Comparison of ENCODE assay signal across 1 cellular context in the genomic region with DNA sequence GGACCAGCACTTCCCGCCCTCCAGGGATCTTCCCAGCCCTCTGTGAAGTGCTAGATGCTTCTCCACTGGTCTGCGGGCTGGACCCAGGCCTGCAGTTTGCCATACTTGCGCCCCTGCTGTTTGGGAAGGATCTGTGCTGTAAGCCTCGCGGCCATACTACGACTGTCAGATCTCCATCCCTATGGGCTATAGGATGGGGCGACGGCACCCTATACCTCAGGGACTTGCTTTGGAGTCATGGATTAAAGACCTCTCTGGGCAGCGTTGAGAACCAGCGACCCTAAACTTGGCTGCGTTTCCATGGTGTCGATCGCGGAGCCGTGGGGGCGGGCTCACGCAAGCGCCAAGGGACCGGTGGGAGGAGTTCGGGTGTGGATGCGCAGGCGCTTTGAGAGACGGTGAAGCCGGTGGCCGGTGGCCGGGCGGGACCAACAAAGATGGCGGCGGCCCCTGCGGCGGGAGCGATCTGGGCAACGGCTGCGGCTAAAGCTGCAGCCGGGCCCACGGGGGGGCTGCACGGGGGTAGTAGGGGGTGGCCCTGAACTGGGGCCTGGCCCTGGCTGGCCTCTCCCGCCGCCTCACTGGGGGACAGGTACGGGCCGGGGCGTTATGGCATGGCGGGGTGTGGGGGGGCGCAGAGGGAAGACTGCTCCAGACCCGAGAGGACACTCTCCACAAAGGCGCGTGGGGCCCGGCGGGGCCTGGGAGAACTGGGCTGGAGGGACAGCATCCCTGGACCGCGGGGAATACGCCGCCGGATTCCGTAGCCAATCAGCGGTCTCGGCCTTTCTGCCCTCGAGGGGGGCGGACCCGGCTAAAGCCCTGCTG.
A peak's percentile ranks its signal among the peaks of the same experiment; 100 is the strongest.
TF ChIP-seq lines count a peak whose summit lies in the region.

A gene with protein sequence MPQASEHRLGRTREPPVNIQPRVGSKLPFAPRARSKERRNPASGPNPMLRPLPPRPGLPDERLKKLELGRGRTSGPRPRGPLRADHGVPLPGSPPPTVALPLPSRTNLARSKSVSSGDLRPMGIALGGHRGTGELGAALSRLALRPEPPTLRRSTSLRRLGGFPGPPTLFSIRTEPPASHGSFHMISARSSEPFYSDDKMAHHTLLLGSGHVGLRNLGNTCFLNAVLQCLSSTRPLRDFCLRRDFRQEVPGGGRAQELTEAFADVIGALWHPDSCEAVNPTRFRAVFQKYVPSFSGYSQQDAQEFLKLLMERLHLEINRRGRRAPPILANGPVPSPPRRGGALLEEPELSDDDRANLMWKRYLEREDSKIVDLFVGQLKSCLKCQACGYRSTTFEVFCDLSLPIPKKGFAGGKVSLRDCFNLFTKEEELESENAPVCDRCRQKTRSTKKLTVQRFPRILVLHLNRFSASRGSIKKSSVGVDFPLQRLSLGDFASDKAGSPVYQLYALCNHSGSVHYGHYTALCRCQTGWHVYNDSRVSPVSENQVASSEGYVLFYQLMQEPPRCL (plus strand): TSS at position 414 of the 828 bp plus-strand sequence. CDS start 1,141 bp downstream, outside the sequence.

TF ChIP-seq in HepG2, 621 proteins besides CTCF, POLR2A, EP300 and RAD21 (continued from another document and continues in another):
- TF ChIP-seq KLF16 (CRISPR knock-in tag; IDR thresholded peaks at IDR 0.05) (peak in 1 of 2 experiments; percentile 58; a peak in 1 of 4 replicates), CEBPB (IDR thresholded peaks at IDR 0.05; ENCODE audit: borderline replicate concordance, low read depth, low read length) (no peak), FIP1L1 (IDR thresholded peaks at IDR 0.05; ENCODE audit: borderline replicate concordance, insufficient read depth, low read depth, low read length) (no peak), ZNF780A (CRISPR knock-in tag; IDR thresholded peaks at IDR 0.05) (no peak), RERE (CRISPR knock-in tag; IDR thresholded peaks at IDR 0.05; ENCODE audit: low read depth) (no peak), ZSCAN25 (CRISPR knock-in tag; IDR thresholded peaks at IDR 0.05) (peak; percentile 37; the same call in 1 of the 2 replicates), FOSL1 (CRISPR knock-in tag; IDR thresholded peaks at IDR 0.05; ENCODE audit: borderline replicate concordance) (no peak), SNRNP70 (IDR thresholded peaks at IDR 0.05; ENCODE audit: low read depth, low read length) (no peak), PBX2 (CRISPR knock-in tag; IDR thresholded peaks at IDR 0.05) (no peak), BORCS8-MEF2B (CRISPR knock-in tag; IDR thresholded peaks at IDR 0.05) (0 out of 2 replicates have a peak, but pooled peaks have one; percentile 12), NPAS2 (CRISPR knock-in tag; IDR thresholded peaks at IDR 0.05; ENCODE audit: borderline replicate concordance) (no peak), SMAD1 (CRISPR knock-in tag; IDR thresholded peaks at IDR 0.05; ENCODE audit: borderline replicate concordance, low read depth) (no peak), EEA1 (CRISPR knock-in tag; IDR thresholded peaks at IDR 0.05; ENCODE audit: borderline replicate concordance) (no peak), ZNF451 (CRISPR knock-in tag; IDR thresholded peaks at IDR 0.05) (no peak), ZNF562 (CRISPR knock-in tag; IDR thresholded peaks at IDR 0.05; ENCODE audit: borderline replicate concordance) (no peak), MLLT10 (CRISPR knock-in tag; IDR thresholded peaks at IDR 0.05) (no peak), ZNF543 (CRISPR knock-in tag; IDR thresholded peaks at IDR 0.05) (peak; percentile 48; the same call in 1 of the 2 replicates), ZNF121 (CRISPR knock-in tag; IDR thresholded peaks at IDR 0.05) (no peak), ZBTB14 (CRISPR knock-in tag; IDR thresholded peaks at IDR 0.05) (no peak), SNAI1 (CRISPR knock-in tag; IDR thresholded peaks at IDR 0.05; ENCODE audit: borderline replicate concordance) (no peak), ZNF746 (CRISPR knock-in tag; IDR thresholded peaks at IDR 0.05) (no peak; the same call in 1 of the 2 replicates), FOXK1 (CRISPR knock-in tag; IDR thresholded peaks at IDR 0.05; ENCODE audit: borderline replicate concordance, low read depth) (peak; percentile 28; the same call in 1 of the 2 replicates), MEIS1 (CRISPR knock-in tag; IDR thresholded peaks at IDR 0.05; ENCODE audit: borderline replicate concordance) (no peak), ZNF556 (CRISPR knock-in tag; IDR thresholded peaks at IDR 0.05; ENCODE audit: borderline replicate concordance) (no peak), ZFY (CRISPR knock-in tag; IDR thresholded peaks at IDR 0.05) (peak; percentile 47; the same call in 1 of the 2 replicates), GABPB1 (CRISPR knock-in tag; IDR thresholded peaks at IDR 0.05) (peak; percentile 86), HIVEP1 (CRISPR knock-in tag; IDR thresholded peaks at IDR 0.05) (no peak), YEATS2 (CRISPR knock-in tag; IDR thresholded peaks at IDR 0.05; ENCODE audit: borderline replicate concordance) (peak; percentile 56), HBP1 (CRISPR knock-in tag; IDR thresholded peaks at IDR 0.05; ENCODE audit: low read depth) (no peak), MYNN (CRISPR knock-in tag; IDR thresholded peaks at IDR 0.05; ENCODE audit: low read depth) (no peak), ZNF292 (CRISPR knock-in tag; IDR thresholded peaks at IDR 0.05; ENCODE audit: borderline replicate concordance, low read depth) (no peak), GTF3A (CRISPR knock-in tag; conservative IDR thresholded peaks at IDR 0.05) (no peak), ZNF354B (CRISPR knock-in tag; IDR thresholded peaks at IDR 0.05) (no peak), ZNF296 (CRISPR knock-in tag; conservative IDR thresholded peaks at IDR 0.05) (no peak), KDM5A (IDR thresholded peaks at IDR 0.05; ENCODE audit: borderline replicate concordance, low read length) (peak; percentile 88), ZNF607 (CRISPR knock-in tag; IDR thresholded peaks at IDR 0.05; ENCODE audit: borderline replicate concordance) (peak; percentile 36; the same call in 1 of the 2 replicates), CREB1 (IDR thresholded peaks at IDR 0.05) (0 out of 2 replicates have a peak, but pooled peaks have one; percentile 16), CREB1 (CRISPR knock-in tag; IDR thresholded peaks at IDR 0.05) (no peak), ZNF747 (CRISPR knock-in tag; IDR thresholded peaks at IDR 0.05; ENCODE audit: borderline replicate concordance) (peak; percentile 17; the same call in 1 of the 2 replicates), POLR2G (IDR thresholded peaks at IDR 0.05; ENCODE audit: low read depth, low read length) (peak; percentile 89), ZBTB7A (CRISPR knock-in tag; IDR thresholded peaks at IDR 0.05) (no peak; the same call in 1 of the 2 replicates), ZNF256 (CRISPR knock-in tag; conservative IDR thresholded peaks at IDR 0.05) (no peak), PHF20 (CRISPR knock-in tag; IDR thresholded peaks at IDR 0.05) (peak; percentile 55), ZNF781 (CRISPR knock-in tag; IDR thresholded peaks at IDR 0.05; ENCODE audit: borderline replicate concordance, not compliant biosample characterization) (peak; percentile 27)
- TF ChIP-seq, protein P1, sequence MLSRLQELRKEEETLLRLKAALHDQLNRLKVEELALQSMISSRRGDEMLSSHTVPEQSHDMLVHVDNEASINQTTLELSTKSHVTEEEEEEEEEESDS (CRISPR knock-in tag; IDR thresholded peaks at IDR 0.05; ENCODE audit: borderline replicate concordance): no peak
- TF ChIP-seq, protein P2, sequence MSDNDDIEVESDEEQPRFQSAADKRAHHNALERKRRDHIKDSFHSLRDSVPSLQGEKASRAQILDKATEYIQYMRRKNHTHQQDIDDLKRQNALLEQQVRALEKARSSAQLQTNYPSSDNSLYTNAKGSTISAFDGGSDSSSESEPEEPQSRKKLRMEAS (IDR thresholded peaks at IDR 0.05): peak; percentile 42; the same call in 1 of the 2 replicates
- TF ChIP-seq, protein P3, sequence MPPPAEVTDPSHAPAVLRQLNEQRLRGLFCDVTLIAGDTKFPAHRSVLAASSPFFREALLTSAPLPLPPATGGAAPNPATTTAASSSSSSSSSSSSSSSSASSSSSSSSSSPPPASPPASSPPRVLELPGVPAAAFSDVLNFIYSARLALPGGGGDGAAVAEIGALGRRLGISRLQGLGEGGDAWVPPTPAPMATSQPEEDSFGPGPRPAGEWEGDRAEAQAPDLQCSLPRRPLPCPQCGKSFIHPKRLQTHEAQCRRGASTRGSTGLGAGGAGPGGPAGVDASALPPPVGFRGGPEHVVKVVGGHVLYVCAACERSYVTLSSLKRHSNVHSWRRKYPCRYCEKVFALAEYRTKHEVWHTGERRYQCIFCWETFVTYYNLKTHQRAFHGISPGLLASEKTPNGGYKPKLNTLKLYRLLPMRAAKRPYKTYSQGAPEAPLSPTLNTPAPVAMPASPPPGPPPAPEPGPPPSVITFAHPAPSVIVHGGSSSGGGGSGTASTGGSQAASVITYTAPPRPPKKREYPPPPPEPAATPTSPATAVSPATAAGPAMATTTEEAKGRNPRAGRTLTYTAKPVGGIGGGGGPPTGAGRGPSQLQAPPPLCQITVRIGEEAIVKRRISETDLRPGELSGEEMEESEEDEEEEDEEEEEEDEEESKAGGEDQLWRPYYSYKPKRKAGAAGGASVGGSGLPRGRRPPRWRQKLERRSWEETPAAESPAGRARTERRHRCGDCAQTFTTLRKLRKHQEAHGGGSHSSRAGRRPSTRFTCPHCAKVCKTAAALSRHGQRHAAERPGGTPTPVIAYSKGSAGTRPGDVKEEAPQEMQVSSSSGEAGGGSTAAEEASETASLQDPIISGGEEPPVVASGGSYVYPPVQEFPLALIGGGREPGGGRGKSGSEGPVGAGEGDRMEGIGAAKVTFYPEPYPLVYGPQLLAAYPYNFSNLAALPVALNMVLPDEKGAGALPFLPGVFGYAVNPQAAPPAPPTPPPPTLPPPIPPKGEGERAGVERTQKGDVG (CRISPR knock-in tag; IDR thresholded peaks at IDR 0.05; ENCODE audit: borderline replicate concordance): no peak
